ENCODE assay signal across 21 cellular contexts in the genomic region with DNA sequence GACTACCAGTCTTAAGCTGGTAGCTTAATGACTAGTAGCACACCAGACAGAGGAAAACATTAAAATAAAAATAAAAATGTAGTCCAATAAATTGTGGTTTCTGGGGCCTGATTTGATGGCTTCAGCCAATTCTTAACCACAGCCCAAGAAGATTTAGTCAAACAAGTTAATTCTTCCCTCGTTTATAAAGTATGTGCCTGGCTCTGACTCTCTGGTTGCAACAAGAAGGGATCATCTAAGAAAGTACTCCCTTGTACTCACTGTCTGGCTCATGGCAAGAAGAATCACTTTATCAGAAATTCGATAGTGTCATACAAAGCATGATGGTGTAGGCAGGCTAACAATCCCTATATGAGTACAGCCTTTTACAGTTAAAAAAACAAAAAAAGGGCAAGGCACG.
"Had no signal": no experiment of that assay in that cellular context is flagged by ENCODE, and none has a peak within 500 bp of the region (broad histone marks: within the 10 kb centered on the region; RNA-seq: fewer than 3 reads in every experiment).

No MANE protein-coding gene starts in this region.

- H3K9me3 Mint-ChIP-seq: dendritic cell treated with granulocyte-macrophage colony-stimulating factor and Interleukin-4, amounts not matched to agents 40 ng/mL and 50 ng/mL, for 4 days; neural progenitor cell had no signal

- H3K9me3 ChIP-seq: lower lobe of right lung, upper lobe of left lung had no signal

- H3K27ac Mint-ChIP-seq: activated CD8-positive, alpha-beta T cell treated with anti-CD3 and anti-CD28 coated beads, Interleukin-2, amount 10 ng/mL, durations not matched to agents 7 days and 5 days; activated naive CD8-positive, alpha-beta T cell; brain; dendritic cell treated with granulocyte-macrophage colony-stimulating factor and Interleukin-4, amounts not matched to agents 40 ng/mL and 50 ng/mL, for 4 days; neural progenitor cell; progenitor cell of endocrine pancreas had no signal

- H3K9ac ChIP-seq: neural progenitor cell had no signal

- H2AFZ ChIP-seq: neural progenitor cell had no signal

- H3K36me3 Mint-ChIP-seq: activated naive CD8-positive, alpha-beta T cell had no signal

- H3K36me3 ChIP-seq: lower lobe of right lung, neural progenitor cell, upper lobe of left lung had no signal

- FAIRE-seq: endometrium, kidney had no signal

- H3K4me1 Mint-ChIP-seq: naive thymus-derived CD4-positive, alpha-beta T cell had no signal

- H3K4me1 ChIP-seq: lower lobe of right lung, neural progenitor cell had no signal

- H3K4me3 ChIP-seq: lower lobe of right lung, neural progenitor cell, upper lobe of left lung had no signal

- H3K4me2 ChIP-seq: neural progenitor cell had no signal

- H3K27ac ChIP-seq: lower lobe of right lung, neural progenitor cell, upper lobe of left lung had no signal

- DNase-seq: activated CD4-positive, alpha-beta T cell treated with anti-CD3 and anti-CD28 coated beads for 1 hour; activated CD4-positive, alpha-beta T cell treated with anti-CD3 and anti-CD28 coated beads, Interleukin-2, amount 50 U/mL, for 1 hour; activated CD8-positive, alpha-beta T cell treated with anti-CD3 and anti-CD28 coated beads, Interleukin-2, amount 10 ng/mL, durations not matched to agents 7 days and 5 days; amniotic stem cell; effector CD4-positive, alpha-beta T cell; foreskin melanocyte; kidney; lower lobe of right lung; mesendoderm; naive thymus-derived CD4-positive, alpha-beta T cell; retina; stimulated activated CD4-positive, alpha-beta T cell treated with anti-CD3 and anti-CD28 coated beads, Interleukin-4, amount 100 ng/mL, for 24 hours; stimulated activated naive CD4-positive, alpha-beta T cell treated with Interleukin-2 at 50 U/mL for 16 hours; T-helper 9 cell; upper lobe of left lung had no signal

- ATAC-seq: activated CD8-positive, alpha-beta T cell treated with anti-CD3 and anti-CD28 coated beads, Interleukin-2, amount 10 ng/mL, durations not matched to agents 7 days and 5 days; lower lobe of right lung; naive thymus-derived CD4-positive, alpha-beta T cell had no signal

- H3K27me3 ChIP-seq: neural progenitor cell, upper lobe of left lung had no signal

- H3K27me3 Mint-ChIP-seq: brain; dendritic cell treated with granulocyte-macrophage colony-stimulating factor and Interleukin-4, amounts not matched to agents 40 ng/mL and 50 ng/mL, for 4 days; progenitor cell of endocrine pancreas had no signal

- H3K4me3 Mint-ChIP-seq: activated CD8-positive, alpha-beta T cell treated with anti-CD3 and anti-CD28 coated beads, Interleukin-2, amount 10 ng/mL, durations not matched to agents 7 days and 5 days; activated naive CD8-positive, alpha-beta T cell; brain; dendritic cell treated with granulocyte-macrophage colony-stimulating factor and Interleukin-4, amounts not matched to agents 40 ng/mL and 50 ng/mL, for 4 days; naive thymus-derived CD4-positive, alpha-beta T cell; neural progenitor cell had no signal
